Comparison of ENCODE assay signal across 1 cellular context in the genomic region with DNA sequence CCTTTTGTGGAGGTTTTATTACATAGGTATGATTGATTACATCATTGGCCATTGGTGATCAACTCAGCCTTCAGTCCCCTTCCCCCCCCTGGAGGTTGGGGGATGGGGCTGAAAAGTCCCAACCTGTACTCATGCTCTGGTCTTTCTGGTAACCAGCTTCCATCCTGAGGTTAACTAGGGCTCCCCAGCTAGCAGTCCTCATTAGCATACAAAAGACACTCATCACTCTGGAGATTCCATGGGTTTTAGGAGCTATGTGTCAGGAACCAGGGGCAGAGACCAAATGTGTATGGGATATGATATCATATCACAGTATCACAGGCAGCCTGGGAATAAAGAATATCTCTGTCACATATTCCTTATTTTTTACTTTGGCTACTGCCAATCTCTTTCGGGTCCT.
TF ChIP-seq lines count a peak whose summit lies in the region.

No MANE protein-coding gene starts in this region.

TF ChIP-seq in GM23338, 12 proteins besides CTCF, POLR2A, EP300 and RAD21:
- TF ChIP-seq ZNF462 (CRISPR knock-in tag; IDR thresholded peaks at IDR 0.05) (peak; percentile 23; the same call in 1 of the 2 replicates), EZH2phosphoT487 (IDR thresholded peaks at IDR 0.05; ENCODE audit: unreplicated experiment) (no peak)
